Comparison of ENCODE assay signal across 10 cellular contexts in genomic region chrX:124232523-124233201, GRCh38.
A peak's percentile ranks its signal among the peaks of the same experiment; 100 is the strongest.
DNase-seq lines count a peak whose midpoint lies in the region; ATAC-seq and TF ChIP-seq lines count a peak whose summit lies in the region.
"Had no signal": no experiment of that assay in that cellular context is flagged by ENCODE, and none has a peak within 500 bp of the region (broad histone marks: within the 10 kb centered on the region; RNA-seq: fewer than 3 reads in every experiment).

No MANE protein-coding gene starts in this region.

- no peaks in the 10 kb centered on the region for H3K36me3 ChIP-seq in neural progenitor cell

- no peaks in the 10 kb centered on the region for H3K79me2 ChIP-seq in neural progenitor cell (ENCODE audit: low read depth)

- TF ChIP-seq CTCF in neural progenitor cell (IDR thresholded peaks at IDR 0.05): no peak

- H3K4me2 ChIP-seq in neural progenitor cell: no peak overlapping the region

- peaks cover 36% of the 10 kb centered on the region for H3F3A ChIP-seq in neural progenitor cell (ENCODE audit: low read depth)

- peaks cover 6% of the 10 kb centered on the region for H3K27me3 Mint-ChIP-seq in neural progenitor cell (ENCODE audit: insufficient read depth, low read depth)

- no peaks in the 10 kb centered on the region for H3K27me3 ChIP-seq in neural progenitor cell

- peaks cover 3% of the 10 kb centered on the region for H3K9me3 ChIP-seq in neural progenitor cell (ENCODE audit: low read depth)

- peaks cover 58% of the 10 kb centered on the region for H3K4me1 Mint-ChIP-seq in neural progenitor cell

- H3K4me3 ChIP-seq in neural progenitor cell: no peak overlapping the region

- H2AFZ ChIP-seq in neural progenitor cell (replicated peaks): no peak overlapping the region

- H3K9ac ChIP-seq in neural progenitor cell: no peak overlapping the region

- no peak overlapping the region for H3K27ac ChIP-seq in neural progenitor cell
- H3K27ac ChIP-seq: 22Rv1 had no signal

- no peaks in the 10 kb centered on the region for H4K20me1 ChIP-seq in neural progenitor cell (ENCODE audit: low read depth)

- H3K4me3 Mint-ChIP-seq in neural progenitor cell: no peak overlapping the region

- peaks cover 2% of the 10 kb centered on the region for H3K36me3 Mint-ChIP-seq in neural progenitor cell

- ATAC-seq in HG02763 (IDR thresholded peaks at IDR 0.05; ENCODE audit: unreplicated experiment): peak; percentile 75

- peaks cover 36% of the 10 kb centered on the region for H3K4me1 ChIP-seq in neural progenitor cell

- H3K9me3 Mint-ChIP-seq in neural progenitor cell: peaks cover 11% of the 10 kb centered on the region

- peak; percentile 19 for DNase-seq in NK-92 treated with Interleukin-12 subunit alpha and Interleukin-12 subunit beta, amount 100 ng/mL, for 24 hours (lab: John Stamatoyannopoulos, UW)
- no peak for DNase-seq in NK-92 (lab: John Stamatoyannopoulos, UW; ENCODE audit: unreplicated experiment)
- peak; percentile 3 for DNase-seq in NCI-H2107 (lab: John Stamatoyannopoulos, UW)
- DNase-seq in neural progenitor cell (ENCODE audit: low spot score): no peak
- DNase-seq in MV-4-11 (lab: John Stamatoyannopoulos, UW): no peak
- no peak for DNase-seq in dermis blood vessel endothelial cell
- DNase-seq in SKM-1 treated with dmso at 0.1 percent for 144 hours (lab: John Stamatoyannopoulos, UW; ENCODE audit: unreplicated experiment): no peak
- DNase-seq: trophoblast cell had no signal

- H3K27ac Mint-ChIP-seq in neural progenitor cell: peak overlapping the region; percentile 54

Comparison
In these comparisons a context has a peak if more than half of its experiments do, and no peak if none do; other contexts are left out.
1. DNase-seq: peak in NK-92 treated with Interleukin-12 subunit alpha and Interleukin-12 subunit beta, amount 100 ng/mL, for 24 hours (single experiment) and NCI-H2107 (single experiment); none in NK-92 (single experiment), neural progenitor cell (single experiment), MV-4-11 (single experiment), dermis blood vessel endothelial cell (single experiment) and SKM-1 treated with dmso at 0.1 percent for 144 hours (single experiment).